ENCODE assay signal across 19 cellular contexts in genomic region chr7:86708334-86708733, GRCh38.
A peak's percentile ranks its signal among the peaks of the same experiment; 100 is the strongest.
DNase-seq lines count a peak whose midpoint lies in the region; ATAC-seq lines count a peak whose summit lies in the region.
"Had no signal": no experiment of that assay in that cellular context is flagged by ENCODE, and none has a peak within 500 bp of the region (broad histone marks: within the 10 kb centered on the region; RNA-seq: fewer than 3 reads in every experiment).

No MANE protein-coding gene starts in this region.

- ATAC-seq in GM21390 (IDR thresholded peaks at IDR 0.05; ENCODE audit: unreplicated experiment) = no peak
- ATAC-seq in GM18519 (IDR thresholded peaks at IDR 0.05; ENCODE audit: low FRiP score, unreplicated experiment) = no peak
- ATAC-seq: foreskin keratinocyte, T-helper 17 cell had no signal

- DNase-seq in Daoy (ENCODE audit: low read depth) = peak; percentile 1
- DNase-seq in NCI-H1092 treated with DMSO at 0.1 percent for 48 hours (lab: John Stamatoyannopoulos, UW) = peak; percentile 61
- peak in 54 of 61 donors; percentile 8 to 91 (median 65) for DNase-seq in caudate nucleus (lab: John Stamatoyannopoulos, UW)
- no peak for DNase-seq in NCI-H2196 (lab: John Stamatoyannopoulos, UW; ENCODE audit: unreplicated experiment)
- no peak for DNase-seq in SHP77 (lab: John Stamatoyannopoulos, UW)
- DNase-seq: activated B cell treated with CpG ODN at 0.5 μM for 24 hours; foreskin keratinocyte; KG1; NCI-H226; SIG-M5; stimulated activated CD4-positive, alpha-beta T cell treated with anti-CD3 and anti-CD28 coated beads, Interleukin-4, amount 100 ng/mL, for 1 hour; T-helper 17 cell had no signal

- no peaks in the 10 kb centered on the region for H3K27me3 ChIP-seq in layer of hippocampus (ENCODE audit: control insufficient read depth, insufficient read depth, low read length)
- H3K27me3 ChIP-seq: foreskin keratinocyte, suprapubic skin had no signal

- H3K27ac ChIP-seq in caudate nucleus (ENCODE audit: low read depth, low read length) (peak overlapping the region; percentile 90), layer of hippocampus (ENCODE audit: low read depth, low read length) (peak overlapping the region; percentile 72)
- H3K27ac ChIP-seq: foreskin keratinocyte, HL-60, parathyroid adenoma, skin epidermis, suprapubic skin had no signal

Comparison
In these comparisons a context has a peak if more than half of its experiments do, and no peak if none do; other contexts are left out.
1. DNase-seq: peak in Daoy (single experiment), NCI-H1092 treated with DMSO at 0.1 percent for 48 hours (single experiment) and caudate nucleus (54 of 61); none in NCI-H2196 (single experiment) and SHP77 (0 of 2).